Comparison of ENCODE assay signal across 1 cellular context in the genomic region with DNA sequence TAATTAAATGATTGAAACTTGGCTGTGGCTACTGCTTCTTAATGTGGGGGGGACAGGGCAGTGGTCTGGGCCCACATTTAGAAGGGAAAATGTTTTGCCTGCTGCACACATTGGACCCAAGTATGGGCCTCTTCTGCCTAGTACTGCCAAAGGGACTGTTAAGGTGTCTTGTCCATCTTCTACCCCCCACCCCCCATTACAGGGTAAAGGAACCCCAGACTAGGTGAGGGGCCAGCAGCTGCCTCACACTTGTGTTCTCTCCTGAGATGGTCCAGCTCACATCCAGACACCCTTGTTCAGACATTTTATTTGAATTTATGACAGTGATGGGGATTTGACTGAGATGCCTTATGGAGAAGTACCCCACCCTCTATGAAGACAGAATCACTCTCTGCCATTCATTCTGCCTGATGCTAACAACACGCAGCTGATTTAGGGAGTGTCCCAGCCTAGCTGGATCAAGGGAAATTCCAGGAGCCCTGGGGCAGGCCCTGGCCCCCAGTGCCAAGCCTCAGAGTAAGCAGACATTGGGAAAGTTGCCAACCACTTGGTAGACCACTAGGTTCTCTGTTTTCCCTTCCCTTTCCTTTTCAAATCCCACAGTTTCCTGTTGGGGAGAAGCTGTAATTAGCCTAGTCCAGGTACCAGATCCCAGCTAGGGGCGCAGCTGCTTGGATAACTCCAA.
TF ChIP-seq lines count a peak whose summit lies in the region.

No MANE protein-coding gene starts in this region.

TF ChIP-seq in GM12878, 131 proteins besides CTCF, POLR2A, EP300 and RAD21 (continued from another document):
- TF ChIP-seq ATF3 (IDR thresholded peaks at IDR 0.05; ENCODE audit: borderline replicate concordance, extremely low read depth, low read depth, low read length), result no peak
- TF ChIP-seq IKZF2 (IDR thresholded peaks at IDR 0.05), result 0 out of 4 replicates have a peak, but pooled peaks of 1 of the 2 experiments have one; percentile 11
